ENCODE assay signal across 25 cellular contexts in genomic region chr22:49365910-49366309, GRCh38.
DNase-seq lines count a peak whose midpoint lies in the region; ATAC-seq and TF ChIP-seq lines count a peak whose summit lies in the region.
"Had no signal": no experiment of that assay in that cellular context is flagged by ENCODE, and none has a peak within 500 bp of the region (broad histone marks: within the 10 kb centered on the region; RNA-seq: fewer than 3 reads in every experiment).

No MANE protein-coding gene starts in this region.

- no peaks in the 10 kb centered on the region for H3K36me3 Mint-ChIP-seq in immature natural killer cell
- H3K36me3 Mint-ChIP-seq: activated naive CD8-positive, alpha-beta T cell treated with anti-CD3 and anti-CD28 coated beads, Interleukin-2, amount 10 ng/mL, durations not matched to agents 7 days and 5 days; mesothelial cell of epicardium had no signal

- H3K4me1 Mint-ChIP-seq in immature natural killer cell = peaks cover 0 to 3% of the 10 kb centered on the region in 2 donors
- H3K4me1 Mint-ChIP-seq: activated naive CD8-positive, alpha-beta T cell treated with anti-CD3 and anti-CD28 coated beads, Interleukin-2, amount 10 ng/mL, durations not matched to agents 7 days and 5 days had no signal

- no peaks in the 10 kb centered on the region for H3K36me3 ChIP-seq in RWPE2 (ENCODE audit: low read depth)
- H3K36me3 ChIP-seq: heart right ventricle, left ventricle myocardium inferior, prostate gland, transverse colon had no signal

- ATAC-seq in RWPE2 (ENCODE audit: low read depth) (0 out of 3 replicates have a peak, but pooled peaks have one; percentile 17), SK-N-SH treated with all-trans-retinoic acid at 6 μM for 48 hours (no peak)
- ATAC-seq: activated CD4-positive, CD25-positive, alpha-beta regulatory T cell treated with anti-CD3 and anti-CD28 coated beads, Interleukin-2, amount 50 U/mL, for 24 hours; heart right ventricle had no signal

- peaks cover 1% of the 10 kb centered on the region for H3K9me3 ChIP-seq in RWPE2 (ENCODE audit: severe bottlenecking)
- H3K9me3 ChIP-seq: prostate gland, transverse colon had no signal

- peak; percentile 24 for DNase-seq in NCI-H510A treated with DMSO at 0.1 percent for 48 hours (lab: John Stamatoyannopoulos, UW)
- no peak for DNase-seq in NCI-H510A (lab: John Stamatoyannopoulos, UW)
- DNase-seq in RWPE2 (ENCODE audit: low spot score) = peak; percentile 26
- peak; percentile 84 for DNase-seq in mesenteric fat pad (ENCODE audit: low spot score)
- DNase-seq in ureter (ENCODE audit: low spot score) = peak; percentile 15
- DNase-seq in GM10248 (ENCODE audit: extremely low spot score) = no peak
- DNase-seq in immature natural killer cell = no peak
- DNase-seq: 8988T; activated effector memory CD4-positive, alpha-beta T cell treated with anti-CD3 and anti-CD28 coated beads, Interleukin-2, amount 50 U/mL, for 16 hours; activated naive CD8-positive, alpha-beta T cell treated with anti-CD3 and anti-CD28 coated beads, Interleukin-2, amount 10 ng/mL, durations not matched to agents 7 days and 5 days; cerebellar nuclear complex; DMS 273 treated with DMSO at 0.1 percent for 48 hours; erythroblast; heart right ventricle; left ventricle myocardium inferior; NCI-H1436 treated with DMSO at 0.1 percent for 48 hours; nephron progenitor cell; stimulated activated CD8-positive, alpha-beta memory T cell treated with anti-CD3 and anti-CD28 coated beads, Interleukin-4, amount 100 ng/mL, for 48 hours; T-helper 1 cell; transverse colon had no signal

- H3K27me3 Mint-ChIP-seq in immature natural killer cell (ENCODE audit: low read depth in 3 of 3) = peaks cover 1 to 8% (median 2%) of the 10 kb centered on the region in 3 donors

- no peak overlapping the region for H3K27ac Mint-ChIP-seq in immature natural killer cell
- H3K27ac Mint-ChIP-seq: activated naive CD8-positive, alpha-beta T cell treated with anti-CD3 and anti-CD28 coated beads, Interleukin-2, amount 10 ng/mL, durations not matched to agents 7 days and 5 days; CD4-positive, alpha-beta T cell; mesothelial cell of epicardium; nephron progenitor cell had no signal

- H3K4me1 ChIP-seq in RWPE2 (ENCODE audit: insufficient read depth, poor library complexity, severe bottlenecking) = no peaks in the 10 kb centered on the region
- H3K4me1 ChIP-seq: heart right ventricle, left ventricle myocardium inferior, prostate gland, transverse colon had no signal

- peaks cover 5% of the 10 kb centered on the region for H3K27me3 ChIP-seq in RWPE2 (ENCODE audit: insufficient read depth, poor library complexity, severe bottlenecking)

- CTCF ChIA-PET in GM10248 (lab: Yijun Ruan, JAX) = no interaction called here

- POLR2A ChIA-PET in GM10248 (lab: Yijun Ruan, JAX) = no interaction called here

- no peak overlapping the region for H3K27ac ChIP-seq in RWPE2 (ENCODE audit: poor library complexity, severe bottlenecking)
- H3K27ac ChIP-seq: heart right ventricle, left ventricle myocardium inferior, prostate gland, transverse colon had no signal

- H3K9me3 Mint-ChIP-seq in immature natural killer cell = no peaks in the 10 kb centered on the region
- H3K9me3 Mint-ChIP-seq: activated naive CD8-positive, alpha-beta T cell treated with anti-CD3 and anti-CD28 coated beads, Interleukin-2, amount 10 ng/mL, durations not matched to agents 7 days and 5 days; CD4-positive, alpha-beta T cell; mesothelial cell of epicardium had no signal

- H3K4me3 ChIP-seq in RWPE2 (ENCODE audit: severe bottlenecking) = no peak overlapping the region
- H3K4me3 ChIP-seq: heart right ventricle, left ventricle myocardium inferior, prostate gland, transverse colon had no signal

- TF ChIP-seq CTCF in RWPE2 (IDR thresholded peaks at IDR 0.05; ENCODE audit: poor library complexity, severe bottlenecking) (no peak), GM10248 (IDR thresholded peaks at IDR 0.05; ENCODE audit: control extremely low read depth, extremely low read depth, low read depth, missing control alignments) (no peak)

- H3K4me3 Mint-ChIP-seq in immature natural killer cell = no peak overlapping the region
- H3K4me3 Mint-ChIP-seq: activated naive CD8-positive, alpha-beta T cell treated with anti-CD3 and anti-CD28 coated beads, Interleukin-2, amount 10 ng/mL, durations not matched to agents 7 days and 5 days; CD4-positive, alpha-beta T cell; mesothelial cell of epicardium had no signal

TF ChIP-seq in SK-N-SH treated with all-trans-retinoic acid at 6 μM for 48 hours, 23 proteins besides CTCF, POLR2A, EP300 and RAD21:
- TF ChIP-seq PATZ1 (CRISPR knock-in tag; IDR thresholded peaks at IDR 0.05; ENCODE audit: borderline replicate concordance) (no peak), ZNF8 (CRISPR knock-in tag; IDR thresholded peaks at IDR 0.05) (no peak), ESRRG (CRISPR knock-in tag; IDR thresholded peaks at IDR 0.05) (no peak), CSRNP3 (CRISPR knock-in tag; IDR thresholded peaks at IDR 0.05) (no peak), GLIS3 (CRISPR knock-in tag; IDR thresholded peaks at IDR 0.05) (no peak), TOX (CRISPR knock-in tag; IDR thresholded peaks at IDR 0.05; ENCODE audit: borderline replicate concordance) (no peak), ZNF565 (CRISPR knock-in tag; conservative IDR thresholded peaks at IDR 0.05; ENCODE audit: low read depth) (no peak), ZNF70 (CRISPR knock-in tag; IDR thresholded peaks at IDR 0.05) (no peak)

Comparison
In these comparisons a context has a peak if more than half of its experiments do, and no peak if none do; other contexts are left out.
1. DNase-seq: peak in NCI-H510A treated with DMSO at 0.1 percent for 48 hours (single experiment), RWPE2 (single experiment), mesenteric fat pad (single experiment) and ureter (single experiment); none in NCI-H510A (single experiment), GM10248 (single experiment) and immature natural killer cell (0 of 3).